Comparison of ENCODE assay signal across 8 cellular contexts in the genomic region with DNA sequence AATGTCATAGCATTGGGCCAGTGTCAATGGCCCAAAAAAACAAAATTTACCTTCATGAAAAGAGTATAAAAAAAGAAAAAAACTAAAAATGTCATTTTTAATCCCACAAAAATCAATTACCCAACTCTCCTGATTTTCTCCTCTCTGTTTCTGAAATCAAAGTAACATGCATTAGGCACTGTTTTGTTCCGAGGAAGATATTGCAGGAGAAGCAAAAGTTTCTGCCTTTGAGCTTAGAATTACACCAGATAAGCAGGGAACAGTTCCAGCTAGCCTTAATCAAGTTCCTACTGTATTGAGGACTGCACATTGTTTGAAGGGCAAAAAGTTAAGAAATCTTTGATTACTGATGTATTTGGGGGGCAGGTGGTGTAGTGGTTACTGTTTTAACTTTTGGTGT. TPM values are rescaled to one million over a fixed set of nuclear protein-coding genes. Genes with fewer than 3 reads are reported as not detected.
DNase-seq lines count a peak whose midpoint lies in the region; ATAC-seq, FAIRE-seq and TF ChIP-seq lines count a peak whose summit lies in the region.

No MANE protein-coding gene starts in this region.

- H3K27ac ChIP-seq in tibial artery (peak overlapping the region; percentile 87 to 90), small intestine (ENCODE audit: low read depth in 1 of 2, low read length in 1 of 2) (no peak overlapping the region)

- H3K4me3 Mint-ChIP-seq in activated CD8-positive, alpha-beta memory T cell treated with anti-CD3 and anti-CD28 coated beads, Interleukin-2, amount 10 ng/mL, durations not matched to agents 7 days and 5 days, result peak overlapping the region; percentile 81
- H3K4me3 Mint-ChIP-seq in activated B cell treated with CpG ODN at 0.5 μM for 24 hours (peak overlapping the region; percentile 91), immature natural killer cell (peak overlapping the region; percentile 91 to 95 (median 95))

- no peak overlapping the region for H3K27ac Mint-ChIP-seq in activated CD8-positive, alpha-beta memory T cell treated with anti-CD3 and anti-CD28 coated beads, Interleukin-2, amount 10 ng/mL, durations not matched to agents 7 days and 5 days
- H3K27ac Mint-ChIP-seq in activated B cell treated with CpG ODN at 0.5 μM for 24 hours (no peak overlapping the region), immature natural killer cell (peak overlapping the region in 5 of 6 donors; percentile 13 to 95 (median 89))

- no peaks in the 10 kb centered on the region for H3K9me3 Mint-ChIP-seq in activated CD8-positive, alpha-beta memory T cell treated with anti-CD3 and anti-CD28 coated beads, Interleukin-2, amount 10 ng/mL, durations not matched to agents 7 days and 5 days (ENCODE audit: low read depth)
- H3K9me3 Mint-ChIP-seq in activated B cell treated with CpG ODN at 0.5 μM for 24 hours (no peaks in the 10 kb centered on the region), immature natural killer cell (no peaks in the 10 kb centered on the region)

- H3K36me3 ChIP-seq in tibial artery (no peaks in the 10 kb centered on the region), small intestine (ENCODE audit: control insufficient read depth in 2 of 2, insufficient read depth in 2 of 2, low read length in 2 of 2) (no peaks in the 10 kb centered on the region)

- intact Hi-C loops in activated B cell treated with CpG ODN at 0.5 μM for 24 hours (cut with micrococcal nuclease) (no loop called here), tibial artery (cut with DNase I; ENCODE audit: low total_unique reads) (no loop called here)

- H3K36me3 Mint-ChIP-seq in activated CD8-positive, alpha-beta memory T cell treated with anti-CD3 and anti-CD28 coated beads, Interleukin-2, amount 10 ng/mL, durations not matched to agents 7 days and 5 days, result peaks cover 15% of the 10 kb centered on the region
- H3K36me3 Mint-ChIP-seq in activated B cell treated with CpG ODN at 0.5 μM for 24 hours (ENCODE audit: low read depth), result peaks cover 15% of the 10 kb centered on the region
- H3K36me3 Mint-ChIP-seq in immature natural killer cell, result no peaks in the 10 kb centered on the region

- no peak for FAIRE-seq in small intestine (lab: Jason Lieb, UNC)

- POLR2A ChIA-PET in activated B cell treated with CpG ODN at 0.5 μM for 24 hours (lab: Charles Lee), result interaction anchor here (0.6 to 1.0 kb wide), 5 partner anchors 8 to 42 kb away, joined by 3 to 7 read pairs (median 5); partner anchors contain the start of gene CARD6

- H3K9me3 ChIP-seq in tibial artery, result no peaks in the 10 kb centered on the region
- H3K9me3 ChIP-seq in small intestine (ENCODE audit: control insufficient read depth, low read depth), result no peaks in the 10 kb centered on the region

- 0 to 23% (median 0%) methylated on average over 1 of the region's 1 CpG for WGBS in small intestine, 3 donors

- peaks cover 0 to 26% (median 14%) of the 10 kb centered on the region in 4 donors for H3K4me1 ChIP-seq in tibial artery
- H3K4me1 ChIP-seq in small intestine (ENCODE audit: control insufficient read depth in 2 of 2, insufficient read depth in 1 of 2, low read depth in 1 of 2, low read length in 1 of 2), result peaks cover 2 to 5% of the 10 kb centered on the region in 2 donors

- no peaks in the 10 kb centered on the region for H3K27me3 ChIP-seq in tibial artery
- no peaks in the 10 kb centered on the region for H3K27me3 ChIP-seq in small intestine (ENCODE audit: control insufficient read depth in 2 of 2, insufficient read depth in 2 of 2, low read length in 2 of 2)

- TF ChIP-seq CTCF in activated B cell treated with CpG ODN at 0.5 μM for 24 hours (IDR thresholded peaks at IDR 0.05) (no peak), tibial artery (IDR thresholded peaks at IDR 0.05) (no peak)

- peaks cover 8% of the 10 kb centered on the region for H3K27me3 Mint-ChIP-seq in activated CD8-positive, alpha-beta memory T cell treated with anti-CD3 and anti-CD28 coated beads, Interleukin-2, amount 10 ng/mL, durations not matched to agents 7 days and 5 days
- H3K27me3 Mint-ChIP-seq in activated B cell treated with CpG ODN at 0.5 μM for 24 hours (no peaks in the 10 kb centered on the region), immature natural killer cell (ENCODE audit: low read depth in 3 of 3) (peaks cover 4 to 18% (median 16%) of the 10 kb centered on the region in 3 donors)

- CTCF ChIA-PET in activated CD8-positive, alpha-beta memory T cell treated with anti-CD3 and anti-CD28 coated beads, Interleukin-2, amount 10 ng/mL, durations not matched to agents 7 days and 5 days (lab: Charles Lee), result interaction anchor here (1.0 to 1.4 kb wide), 2 partner anchors 24 to 247 kb away, joined by 3 to 5 read pairs; no protein-coding TSS in a partner anchor
- CTCF ChIA-PET in activated B cell treated with CpG ODN at 0.5 μM for 24 hours (lab: Charles Lee), result interaction anchor here (1.1 kb wide), 1 partner anchor 34 kb away, joined by 4 read pairs; no protein-coding TSS in a partner anchor

- peaks cover 31% of the 10 kb centered on the region for H3K4me1 Mint-ChIP-seq in activated CD8-positive, alpha-beta memory T cell treated with anti-CD3 and anti-CD28 coated beads, Interleukin-2, amount 10 ng/mL, durations not matched to agents 7 days and 5 days
- H3K4me1 Mint-ChIP-seq in activated B cell treated with CpG ODN at 0.5 μM for 24 hours (peaks cover 36% of the 10 kb centered on the region), immature natural killer cell (peaks cover 27 to 44% of the 10 kb centered on the region in 2 donors)

- DNase-seq in activated CD8-positive, alpha-beta memory T cell treated with anti-CD3 and anti-CD28 coated beads, Interleukin-2, amount 10 ng/mL, durations not matched to agents 7 days and 5 days, result no peak
- DNase-seq in activated CD8-positive, alpha-beta memory T cell treated with anti-CD3 and anti-CD28 coated beads, Interleukin-2, amount 50 U/mL, for 4 hours, result no peak
- no peak for DNase-seq in activated B cell treated with CpG ODN at 0.5 μM for 24 hours
- DNase-seq in immature natural killer cell, result no peak
- DNase-seq in tibial artery, result no peak
- no peak for DNase-seq in small intestine
- DNase-seq in NCI-H1092 (lab: John Stamatoyannopoulos, UW), result no peak
- DNase-seq in T1000 (lab: John Stamatoyannopoulos, UW), result no peak

- peak overlapping the region; percentile 63 to 89 for H3K4me3 ChIP-seq in tibial artery
- H3K4me3 ChIP-seq in small intestine (ENCODE audit: low read depth in 1 of 2, low read length in 2 of 2), result no peak overlapping the region

- ATAC-seq in activated CD8-positive, alpha-beta memory T cell treated with anti-CD3 and anti-CD28 coated beads, Interleukin-2, amount 10 ng/mL, durations not matched to agents 7 days and 5 days, result no peak
- no peak for ATAC-seq in activated B cell treated with CpG ODN at 0.5 μM for 24 hours (ENCODE audit: low read depth)

RNA-seq across cellular contexts. Expression of gene PRKAA1, which starts 1.1 kb away (rescaled TPM):
- total RNA-seq in activated CD8-positive, alpha-beta memory T cell treated with anti-CD3 and anti-CD28 coated beads, Interleukin-2, amount 10 ng/mL, durations not matched to agents 7 days and 5 days, result 10 to 100 TPM; 64.6 to 76.8 TPM
- 61.9 and 69.4 TPM in 2 replicates for total RNA-seq in activated B cell treated with CpG ODN at 0.5 μM for 24 hours
- polyA plus RNA-seq in immature natural killer cell, result 10 to 100 TPM; 32.5 to 54.3 (median 39.8) TPM
- 10 to 100 TPM; 22.7 to 34.9 (median 25.9) TPM for polyA plus RNA-seq in small intestine

RNA-seq across cellular contexts. Expression of gene RPL37, which starts 35.8 kb away (rescaled TPM):
- total RNA-seq in activated CD8-positive, alpha-beta memory T cell treated with anti-CD3 and anti-CD28 coated beads, Interleukin-2, amount 10 ng/mL, durations not matched to agents 7 days and 5 days, result 1,000 to 10,000 TPM; 1,192 to 1,333 TPM
- 2,223 and 2,547 TPM in 2 replicates for total RNA-seq in activated B cell treated with CpG ODN at 0.5 μM for 24 hours
- 1,000 to 10,000 TPM in 2 of 3 donors, 100 to 1,000 TPM in 1; 415 to 1,331 (median 1,143) TPM for polyA plus RNA-seq in immature natural killer cell
- 1,000 to 10,000 TPM; 1,027 to 1,895 (median 1,818) TPM for polyA plus RNA-seq in small intestine

RNA-seq across cellular contexts. Expression of gene CARD6, which starts 41.9 kb away (rescaled TPM):
- total RNA-seq in activated CD8-positive, alpha-beta memory T cell treated with anti-CD3 and anti-CD28 coated beads, Interleukin-2, amount 10 ng/mL, durations not matched to agents 7 days and 5 days, result 1 to 10 TPM; 2.6 to 4.6 TPM
- total RNA-seq in activated B cell treated with CpG ODN at 0.5 μM for 24 hours, result 3.7 and 4.3 TPM in 2 replicates
- polyA plus RNA-seq in immature natural killer cell (1 to 10 TPM; 1.5 to 4.5 (median 1.9) TPM), small intestine (1 to 10 TPM; 5.1 to 8.8 (median 8.5) TPM)

RNA-seq across cellular contexts. Expression of gene TTC33, which starts 43.5 kb away (rescaled TPM):
- total RNA-seq in activated CD8-positive, alpha-beta memory T cell treated with anti-CD3 and anti-CD28 coated beads, Interleukin-2, amount 10 ng/mL, durations not matched to agents 7 days and 5 days, result 10 to 100 TPM; 16.3 to 17.7 TPM
- 9.0 and 9.2 TPM in 2 replicates for total RNA-seq in activated B cell treated with CpG ODN at 0.5 μM for 24 hours
- polyA plus RNA-seq in immature natural killer cell, result 10 to 100 TPM; 10.5 to 18.1 (median 11.2) TPM
- polyA plus RNA-seq in small intestine, result 1 to 10 TPM; 8.0 to 9.4 (median 8.4) TPM

Comparison
In these comparisons a context has a peak if more than half of its experiments do, and no peak if none do; other contexts are left out.
1. H3K27ac Mint-ChIP-seq: peak in immature natural killer cell (5 of 6); none in activated CD8-positive, alpha-beta memory T cell treated with anti-CD3 and anti-CD28 coated beads, Interleukin-2, amount 10 ng/mL, durations not matched to agents 7 days and 5 days (single experiment) and activated B cell treated with CpG ODN at 0.5 μM for 24 hours (single experiment).
2. H3K27ac ChIP-seq: peak in tibial artery (2 of 2); none in small intestine (0 of 2).
3. H3K4me3 ChIP-seq: peak in tibial artery (2 of 2); none in small intestine (0 of 2).
4. Peak in every context shown above with its lines, with median percentiles within 50 percentile points of each other: H3K4me3 Mint-ChIP-seq.